12 cellular contexts compared by ENCODE assay signal in genomic region chr12:122111070-122111750, GRCh38. TPM values are rescaled to one million over a fixed set of nuclear protein-coding genes. Genes with fewer than 3 reads are reported as not detected.
A peak's percentile ranks its signal among the peaks of the same experiment; 100 is the strongest.
DNase-seq lines count a peak whose midpoint lies in the region; ATAC-seq and TF ChIP-seq lines count a peak whose summit lies in the region.
"Had no signal": no experiment of that assay in that cellular context is flagged by ENCODE, and none has a peak within 500 bp of the region (broad histone marks: within the 10 kb centered on the region; RNA-seq: fewer than 3 reads in every experiment).

No MANE protein-coding gene starts in this region.

- no peaks in the 10 kb centered on the region for H3K36me3 ChIP-seq in thymus (ENCODE audit: control insufficient read depth, insufficient read depth)

- H3K27ac Mint-ChIP-seq in activated T-cell treated with anti-CD3 and anti-CD28 coated beads, Interleukin-2, amount 50 U/mL, for 24 hours = peak overlapping the region; percentile 33
- H3K27ac Mint-ChIP-seq: T-helper 1 cell treated with Interleukin-12 subunit alpha and Interleukin-12 subunit beta and Interleukin-4 antibody, amounts not matched to agents 30 μg/mL and 1 μg/mL, for 36 hours had no signal

- TF ChIP-seq CTCF in epithelial cell of esophagus (IDR thresholded peaks at IDR 0.05; ENCODE audit: insufficient read depth, low read depth, low read length, missing control alignments) = no peak

- peaks cover 4% of the 10 kb centered on the region for H3K4me1 ChIP-seq in thymus (ENCODE audit: control insufficient read depth, insufficient read depth, low read length)

- H3K27me3 ChIP-seq in thymus (ENCODE audit: control insufficient read depth, insufficient read depth) = no peaks in the 10 kb centered on the region

- ATAC-seq in HG03439 (IDR thresholded peaks at IDR 0.05; ENCODE audit: unreplicated experiment) (no peak), HG02642 (IDR thresholded peaks at IDR 0.05; ENCODE audit: poor library complexity, unreplicated experiment) (no peak)

- WGBS in thymus = 73% methylated on average over 3 of the region's 3 CpGs

- no peaks in the 10 kb centered on the region for H3K9me3 Mint-ChIP-seq in activated T-cell treated with anti-CD3 and anti-CD28 coated beads, Interleukin-2, amount 50 U/mL, for 24 hours
- H3K9me3 Mint-ChIP-seq: T-helper 1 cell treated with Interleukin-12 subunit alpha and Interleukin-12 subunit beta and Interleukin-4 antibody, amounts not matched to agents 30 μg/mL and 1 μg/mL, for 36 hours had no signal

- no peak for DNase-seq in activated T-cell treated with anti-CD3 and anti-CD28 coated beads, Interleukin-2, amount 50 U/mL, for 24 hours
- no peak for DNase-seq in activated T-cell treated with anti-CD3 and anti-CD28 coated beads, Interleukin-2, amount 50 U/mL, for 1 hour
- DNase-seq in NCI-H510A (lab: John Stamatoyannopoulos, UW) = peak; percentile 36
- peak; percentile 78 for DNase-seq in epithelial cell of esophagus (ENCODE audit: low read depth)
- no peak for DNase-seq in ureter (ENCODE audit: low spot score)
- DNase-seq: NCI-H524 treated with DMSO at 0.1 percent for 48 hours; occipital lobe; stimulated activated CD4-positive, alpha-beta T cell treated with anti-CD3 and anti-CD28 coated beads, Interleukin-2, amount 100 ng/mL, for 48 hours had no signal

- peaks cover 54% of the 10 kb centered on the region for H3K4me1 Mint-ChIP-seq in activated T-cell treated with anti-CD3 and anti-CD28 coated beads, Interleukin-2, amount 50 U/mL, for 24 hours (ENCODE audit: low read depth)

- no peaks in the 10 kb centered on the region for H3K9me3 ChIP-seq in thymus (ENCODE audit: control insufficient read depth)

- no peaks in the 10 kb centered on the region for H3K27me3 Mint-ChIP-seq in activated T-cell treated with anti-CD3 and anti-CD28 coated beads, Interleukin-2, amount 50 U/mL, for 24 hours

- H3K4me3 Mint-ChIP-seq in activated T-cell treated with anti-CD3 and anti-CD28 coated beads, Interleukin-2, amount 50 U/mL, for 24 hours = no peak overlapping the region
- H3K4me3 Mint-ChIP-seq: T-helper 1 cell treated with Interleukin-12 subunit alpha and Interleukin-12 subunit beta and Interleukin-4 antibody, amounts not matched to agents 30 μg/mL and 1 μg/mL, for 36 hours had no signal

- H3K36me3 Mint-ChIP-seq in activated T-cell treated with anti-CD3 and anti-CD28 coated beads, Interleukin-2, amount 50 U/mL, for 24 hours (ENCODE audit: low read depth) = peaks cover 17% of the 10 kb centered on the region

- no peak overlapping the region for H3K4me3 ChIP-seq in epithelial cell of esophagus (ENCODE audit: low read length)
- H3K4me3 ChIP-seq in thymus (ENCODE audit: low read length) = no peak overlapping the region

- peak overlapping the region; percentile 65 for H3K27ac ChIP-seq in thymus (ENCODE audit: low read depth)

RNA-seq across cellular contexts. Expression of gene MLXIP, which starts 32.7 kb away (rescaled TPM):
- 31.9 TPM for polyA plus RNA-seq in thymus
- total RNA-seq in ureter = 72.2 TPM

Comparison
In these comparisons a context has a peak if more than half of its experiments do, and no peak if none do; other contexts are left out.
1. DNase-seq: peak in NCI-H510A (single experiment) and epithelial cell of esophagus (single experiment); none in activated T-cell treated with anti-CD3 and anti-CD28 coated beads, Interleukin-2, amount 50 U/mL, for 24 hours (single experiment), activated T-cell treated with anti-CD3 and anti-CD28 coated beads, Interleukin-2, amount 50 U/mL, for 1 hour (single experiment) and ureter (single experiment).